In genomic region chr17:65557349-65558310, GRCh38 we compare ENCODE assay signal across 1 cellular context.
TF ChIP-seq lines count a peak whose summit lies in the region.

No MANE protein-coding gene starts in this region.

TF ChIP-seq in HepG2, 621 proteins besides CTCF, POLR2A, EP300 and RAD21 (continued from another document and continues in another):
- no peak for TF ChIP-seq ZNF782 (CRISPR knock-in tag; IDR thresholded peaks at IDR 0.05; ENCODE audit: borderline replicate concordance)
- TF ChIP-seq GPBP1L1 (CRISPR knock-in tag; IDR thresholded peaks at IDR 0.05), result no peak
- peak; percentile 97 for TF ChIP-seq MIXL1 (CRISPR knock-in tag; IDR thresholded peaks at IDR 0.05)
- TF ChIP-seq AGO1 (IDR thresholded peaks at IDR 0.05; ENCODE audit: low read depth, low read length, poor library complexity, severe bottlenecking), result no peak
- TF ChIP-seq RARA (CRISPR knock-in tag; IDR thresholded peaks at IDR 0.05), result peak; percentile 97
- peak; percentile 79; the same call in 2 of the 3 replicates for TF ChIP-seq MXI1 (IDR thresholded peaks at IDR 0.05; ENCODE audit: borderline replicate concordance, low read depth, low read length)
- no peak for TF ChIP-seq ZNF260 (CRISPR knock-in tag; IDR thresholded peaks at IDR 0.05; ENCODE audit: borderline replicate concordance, low read depth)
- TF ChIP-seq HHEX (CRISPR knock-in tag; IDR thresholded peaks at IDR 0.05), result peak; percentile 85
- TF ChIP-seq ZNF251 (CRISPR knock-in tag; IDR thresholded peaks at IDR 0.05), result no peak
- TF ChIP-seq ZNF24 (IDR thresholded peaks at IDR 0.05), result 0 out of 2 replicates have a peak, but pooled peaks have one; percentile 8
- TF ChIP-seq, protein P1, sequence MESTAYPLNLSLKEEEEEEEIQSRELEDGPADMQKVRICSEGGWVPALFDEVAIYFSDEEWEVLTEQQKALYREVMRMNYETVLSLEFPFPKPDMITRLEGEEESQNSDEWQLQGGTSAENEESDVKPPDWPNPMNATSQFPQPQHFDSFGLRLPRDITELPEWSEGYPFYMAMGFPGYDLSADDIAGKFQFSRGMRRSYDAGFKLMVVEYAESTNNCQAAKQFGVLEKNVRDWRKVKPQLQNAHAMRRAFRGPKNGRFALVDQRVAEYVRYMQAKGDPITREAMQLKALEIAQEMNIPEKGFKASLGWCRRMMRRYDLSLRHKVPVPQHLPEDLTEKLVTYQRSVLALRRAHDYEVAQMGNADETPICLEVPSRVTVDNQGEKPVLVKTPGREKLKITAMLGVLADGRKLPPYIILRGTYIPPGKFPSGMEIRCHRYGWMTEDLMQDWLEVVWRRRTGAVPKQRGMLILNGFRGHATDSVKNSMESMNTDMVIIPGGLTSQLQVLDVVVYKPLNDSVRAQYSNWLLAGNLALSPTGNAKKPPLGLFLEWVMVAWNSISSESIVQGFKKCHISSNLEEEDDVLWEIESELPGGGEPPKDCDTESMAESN (CRISPR knock-in tag; conservative IDR thresholded peaks at IDR 0.05), result 0 out of 2 replicates have a peak, but pooled peaks have one; percentile 54
- no peak for TF ChIP-seq RORA (CRISPR knock-in tag; IDR thresholded peaks at IDR 0.05)
- TF ChIP-seq ZNF607 (CRISPR knock-in tag; IDR thresholded peaks at IDR 0.05; ENCODE audit: borderline replicate concordance), result no peak; the same call in 1 of the 2 replicates
- no peak for TF ChIP-seq ZNF704 (CRISPR knock-in tag; IDR thresholded peaks at IDR 0.05; ENCODE audit: borderline replicate concordance)
- TF ChIP-seq RFX5 (IDR thresholded peaks at IDR 0.05; ENCODE audit: low read depth, low read length), result no peak; the same call in 1 of the 2 replicates
- TF ChIP-seq ZNF329 (CRISPR knock-in tag; IDR thresholded peaks at IDR 0.05; ENCODE audit: low read depth), result no peak
- TF ChIP-seq CHD2 (IDR thresholded peaks at IDR 0.05; ENCODE audit: low read depth, low read length), result no peak
- peak; percentile 99 for TF ChIP-seq TCF7 (IDR thresholded peaks at IDR 0.05; ENCODE audit: low read depth)
- peak; percentile 86 for TF ChIP-seq HNF4A (CRISPR knock-in tag; IDR thresholded peaks at IDR 0.05)
- TF ChIP-seq ZNF562 (CRISPR knock-in tag; IDR thresholded peaks at IDR 0.05; ENCODE audit: borderline replicate concordance), result no peak
- no peak for TF ChIP-seq ZNF615 (CRISPR knock-in tag; IDR thresholded peaks at IDR 0.05; ENCODE audit: borderline replicate concordance)
- TF ChIP-seq SOX13 (IDR thresholded peaks at IDR 0.05), result peak; percentile 89
- peak in 1 of 2 experiments; percentile 94; a peak in 2 of 4 replicates for TF ChIP-seq SOX13 (CRISPR knock-in tag; conservative IDR thresholded peaks at IDR 0.05 in 1 of 2, IDR thresholded peaks at IDR 0.05 in 1 of 2)
- TF ChIP-seq JUN (CRISPR knock-in tag; IDR thresholded peaks at IDR 0.05), result peak; percentile 93
- peak; percentile 79; the same call in 1 of the 2 replicates for TF ChIP-seq IRF2 (CRISPR knock-in tag; IDR thresholded peaks at IDR 0.05)
- TF ChIP-seq ZMYM2 (CRISPR knock-in tag; IDR thresholded peaks at IDR 0.05), result 0 out of 2 replicates have a peak, but pooled peaks have one; percentile 41
- TF ChIP-seq SMAD3 (CRISPR knock-in tag; IDR thresholded peaks at IDR 0.05), result peak; percentile 83; the same call in 1 of the 2 replicates
- no peak for TF ChIP-seq ZNF124 (CRISPR knock-in tag; IDR thresholded peaks at IDR 0.05)
- TF ChIP-seq, protein P2, sequence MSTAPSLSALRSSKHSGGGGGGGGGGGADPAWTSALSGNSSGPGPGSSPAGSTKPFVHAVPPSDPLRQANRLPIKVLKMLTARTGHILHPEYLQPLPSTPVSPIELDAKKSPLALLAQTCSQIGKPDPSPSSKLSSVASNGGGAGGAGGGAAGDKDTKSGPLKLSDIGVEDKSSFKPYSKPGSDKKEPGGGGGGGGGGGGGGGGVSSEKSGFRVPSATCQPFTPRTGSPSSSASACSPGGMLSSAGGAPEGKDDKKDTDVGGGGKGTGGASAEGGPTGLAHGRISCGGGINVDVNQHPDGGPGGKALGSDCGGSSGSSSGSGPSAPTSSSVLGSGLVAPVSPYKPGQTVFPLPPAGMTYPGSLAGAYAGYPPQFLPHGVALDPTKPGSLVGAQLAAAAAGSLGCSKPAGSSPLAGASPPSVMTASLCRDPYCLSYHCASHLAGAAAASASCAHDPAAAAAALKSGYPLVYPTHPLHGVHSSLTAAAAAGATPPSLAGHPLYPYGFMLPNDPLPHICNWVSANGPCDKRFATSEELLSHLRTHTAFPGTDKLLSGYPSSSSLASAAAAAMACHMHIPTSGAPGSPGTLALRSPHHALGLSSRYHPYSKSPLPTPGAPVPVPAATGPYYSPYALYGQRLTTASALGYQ (CRISPR knock-in tag; IDR thresholded peaks at IDR 0.05), result peak; percentile 97
- TF ChIP-seq POLR2AphosphoS2 (IDR thresholded peaks at IDR 0.05; ENCODE audit: low read depth, low read length), result no peak
- no peak for TF ChIP-seq ZNF10 (CRISPR knock-in tag; IDR thresholded peaks at IDR 0.05; ENCODE audit: borderline replicate concordance, low read depth)
- TF ChIP-seq, protein P3, sequence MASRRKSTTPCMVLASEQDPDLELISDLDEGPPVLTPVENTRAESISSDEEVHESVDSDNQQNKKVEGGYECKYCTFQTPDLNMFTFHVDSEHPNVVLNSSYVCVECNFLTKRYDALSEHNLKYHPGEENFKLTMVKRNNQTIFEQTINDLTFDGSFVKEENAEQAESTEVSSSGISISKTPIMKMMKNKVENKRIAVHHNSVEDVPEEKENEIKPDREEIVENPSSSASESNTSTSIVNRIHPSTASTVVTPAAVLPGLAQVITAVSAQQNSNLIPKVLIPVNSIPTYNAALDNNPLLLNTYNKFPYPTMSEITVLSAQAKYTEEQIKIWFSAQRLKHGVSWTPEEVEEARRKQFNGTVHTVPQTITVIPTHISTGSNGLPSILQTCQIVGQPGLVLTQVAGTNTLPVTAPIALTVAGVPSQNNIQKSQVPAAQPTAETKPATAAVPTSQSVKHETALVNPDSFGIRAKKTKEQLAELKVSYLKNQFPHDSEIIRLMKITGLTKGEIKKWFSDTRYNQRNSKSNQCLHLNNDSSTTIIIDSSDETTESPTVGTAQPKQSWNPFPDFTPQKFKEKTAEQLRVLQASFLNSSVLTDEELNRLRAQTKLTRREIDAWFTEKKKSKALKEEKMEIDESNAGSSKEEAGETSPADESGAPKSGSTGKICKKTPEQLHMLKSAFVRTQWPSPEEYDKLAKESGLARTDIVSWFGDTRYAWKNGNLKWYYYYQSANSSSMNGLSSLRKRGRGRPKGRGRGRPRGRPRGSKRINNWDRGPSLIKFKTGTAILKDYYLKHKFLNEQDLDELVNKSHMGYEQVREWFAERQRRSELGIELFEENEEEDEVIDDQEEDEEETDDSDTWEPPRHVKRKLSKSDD (CRISPR knock-in tag; IDR thresholded peaks at IDR 0.05; ENCODE audit: low read depth), result no peak
- no peak for TF ChIP-seq PBX3 (CRISPR knock-in tag; IDR thresholded peaks at IDR 0.05; ENCODE audit: borderline replicate concordance)
- TF ChIP-seq YY1 (IDR thresholded peaks at IDR 0.05; ENCODE audit: insufficient read depth, insufficient replicate concordance, low read depth, low read length), result peak; percentile 39
- TF ChIP-seq THAP7 (CRISPR knock-in tag; IDR thresholded peaks at IDR 0.05), result peak; percentile 81; the same call in 1 of the 2 replicates
- peak; percentile 91 for TF ChIP-seq TCF7L2 (IDR thresholded peaks at IDR 0.05; ENCODE audit: low read depth, low read length)
- no peak; the same call in 1 of the 2 replicates for TF ChIP-seq TRAFD1 (CRISPR knock-in tag; IDR thresholded peaks at IDR 0.05; ENCODE audit: borderline replicate concordance)
- TF ChIP-seq ZKSCAN5 (CRISPR knock-in tag; IDR thresholded peaks at IDR 0.05), result no peak
- peak; percentile 72 for TF ChIP-seq ZNF747 (CRISPR knock-in tag; IDR thresholded peaks at IDR 0.05; ENCODE audit: borderline replicate concordance)
- no peak for TF ChIP-seq ETV6 (CRISPR knock-in tag; conservative IDR thresholded peaks at IDR 0.05)
- TF ChIP-seq ATF7-NPFF (CRISPR knock-in tag; IDR thresholded peaks at IDR 0.05; ENCODE audit: low read depth), result no peak; the same call in 1 of the 2 replicates
- TF ChIP-seq, protein P4, sequence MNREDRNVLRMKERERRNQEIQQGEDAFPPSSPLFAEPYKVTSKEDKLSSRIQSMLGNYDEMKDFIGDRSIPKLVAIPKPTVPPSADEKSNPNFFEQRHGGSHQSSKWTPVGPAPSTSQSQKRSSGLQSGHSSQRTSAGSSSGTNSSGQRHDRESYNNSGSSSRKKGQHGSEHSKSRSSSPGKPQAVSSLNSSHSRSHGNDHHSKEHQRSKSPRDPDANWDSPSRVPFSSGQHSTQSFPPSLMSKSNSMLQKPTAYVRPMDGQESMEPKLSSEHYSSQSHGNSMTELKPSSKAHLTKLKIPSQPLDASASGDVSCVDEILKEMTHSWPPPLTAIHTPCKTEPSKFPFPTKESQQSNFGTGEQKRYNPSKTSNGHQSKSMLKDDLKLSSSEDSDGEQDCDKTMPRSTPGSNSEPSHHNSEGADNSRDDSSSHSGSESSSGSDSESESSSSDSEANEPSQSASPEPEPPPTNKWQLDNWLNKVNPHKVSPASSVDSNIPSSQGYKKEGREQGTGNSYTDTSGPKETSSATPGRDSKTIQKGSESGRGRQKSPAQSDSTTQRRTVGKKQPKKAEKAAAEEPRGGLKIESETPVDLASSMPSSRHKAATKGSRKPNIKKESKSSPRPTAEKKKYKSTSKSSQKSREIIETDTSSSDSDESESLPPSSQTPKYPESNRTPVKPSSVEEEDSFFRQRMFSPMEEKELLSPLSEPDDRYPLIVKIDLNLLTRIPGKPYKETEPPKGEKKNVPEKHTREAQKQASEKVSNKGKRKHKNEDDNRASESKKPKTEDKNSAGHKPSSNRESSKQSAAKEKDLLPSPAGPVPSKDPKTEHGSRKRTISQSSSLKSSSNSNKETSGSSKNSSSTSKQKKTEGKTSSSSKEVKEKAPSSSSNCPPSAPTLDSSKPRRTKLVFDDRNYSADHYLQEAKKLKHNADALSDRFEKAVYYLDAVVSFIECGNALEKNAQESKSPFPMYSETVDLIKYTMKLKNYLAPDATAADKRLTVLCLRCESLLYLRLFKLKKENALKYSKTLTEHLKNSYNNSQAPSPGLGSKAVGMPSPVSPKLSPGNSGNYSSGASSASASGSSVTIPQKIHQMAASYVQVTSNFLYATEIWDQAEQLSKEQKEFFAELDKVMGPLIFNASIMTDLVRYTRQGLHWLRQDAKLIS (CRISPR knock-in tag; IDR thresholded peaks at IDR 0.05), result no peak; the same call in 1 of the 2 replicates
- TF ChIP-seq FOXO1 (CRISPR knock-in tag; IDR thresholded peaks at IDR 0.05), result peak; percentile 97
- no peak for TF ChIP-seq CEBPB (IDR thresholded peaks at IDR 0.05; ENCODE audit: borderline replicate concordance, low read depth, low read length)
- TF ChIP-seq IKZF4 (CRISPR knock-in tag; IDR thresholded peaks at IDR 0.05; ENCODE audit: borderline replicate concordance, low read depth, not compliant biosample characterization), result peak; percentile 28
- no peak for TF ChIP-seq ZNF326 (CRISPR knock-in tag; IDR thresholded peaks at IDR 0.05; ENCODE audit: borderline replicate concordance)
- no peak for TF ChIP-seq ZNF766 (CRISPR knock-in tag; IDR thresholded peaks at IDR 0.05; ENCODE audit: borderline replicate concordance)
- TF ChIP-seq ZNF382 (CRISPR knock-in tag; IDR thresholded peaks at IDR 0.05; ENCODE audit: borderline replicate concordance), result no peak
- peak; percentile 92 for TF ChIP-seq ZNF614 (CRISPR knock-in tag; IDR thresholded peaks at IDR 0.05; ENCODE audit: borderline replicate concordance)
- peak; percentile 78; the same call in 1 of the 2 replicates for TF ChIP-seq FOXK1 (CRISPR knock-in tag; IDR thresholded peaks at IDR 0.05; ENCODE audit: borderline replicate concordance, low read depth)
- no peak for TF ChIP-seq ZNF879 (CRISPR knock-in tag; IDR thresholded peaks at IDR 0.05)
- TF ChIP-seq PITX1 (CRISPR knock-in tag; IDR thresholded peaks at IDR 0.05), result peak; percentile 95
- TF ChIP-seq NONO (IDR thresholded peaks at IDR 0.05), result no peak
- TF ChIP-seq NONO (CRISPR knock-in tag; conservative IDR thresholded peaks at IDR 0.05), result peak; percentile 78
- TF ChIP-seq TAF1 (CRISPR knock-in tag; IDR thresholded peaks at IDR 0.05), result peak; percentile 76
